1 cellular context compared by ENCODE assay signal in the genomic region with DNA sequence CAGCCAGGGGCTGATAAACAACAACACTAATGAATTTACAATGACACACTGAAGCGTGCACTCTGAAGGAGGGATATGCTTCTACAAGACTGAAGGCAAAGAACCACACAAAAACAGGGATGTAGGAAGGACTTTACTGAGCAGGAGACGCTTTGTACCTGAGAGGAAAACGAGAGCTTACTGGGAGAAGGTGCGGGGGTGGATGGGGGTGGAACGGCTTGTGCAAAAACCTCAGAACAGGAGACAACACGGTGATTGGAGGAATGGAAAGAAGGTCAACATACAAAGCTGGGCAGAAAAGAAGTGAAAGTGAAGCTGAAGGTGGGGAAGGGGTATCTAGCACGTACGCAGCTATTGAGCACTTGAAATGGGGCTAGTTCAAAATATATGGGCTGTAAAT.
TF ChIP-seq lines count a peak whose summit lies in the region.

No MANE protein-coding gene starts in this region.

TF ChIP-seq in H1, 55 proteins besides CTCF, POLR2A, EP300 and RAD21 (continued from another document):
- TF ChIP-seq, protein P1, sequence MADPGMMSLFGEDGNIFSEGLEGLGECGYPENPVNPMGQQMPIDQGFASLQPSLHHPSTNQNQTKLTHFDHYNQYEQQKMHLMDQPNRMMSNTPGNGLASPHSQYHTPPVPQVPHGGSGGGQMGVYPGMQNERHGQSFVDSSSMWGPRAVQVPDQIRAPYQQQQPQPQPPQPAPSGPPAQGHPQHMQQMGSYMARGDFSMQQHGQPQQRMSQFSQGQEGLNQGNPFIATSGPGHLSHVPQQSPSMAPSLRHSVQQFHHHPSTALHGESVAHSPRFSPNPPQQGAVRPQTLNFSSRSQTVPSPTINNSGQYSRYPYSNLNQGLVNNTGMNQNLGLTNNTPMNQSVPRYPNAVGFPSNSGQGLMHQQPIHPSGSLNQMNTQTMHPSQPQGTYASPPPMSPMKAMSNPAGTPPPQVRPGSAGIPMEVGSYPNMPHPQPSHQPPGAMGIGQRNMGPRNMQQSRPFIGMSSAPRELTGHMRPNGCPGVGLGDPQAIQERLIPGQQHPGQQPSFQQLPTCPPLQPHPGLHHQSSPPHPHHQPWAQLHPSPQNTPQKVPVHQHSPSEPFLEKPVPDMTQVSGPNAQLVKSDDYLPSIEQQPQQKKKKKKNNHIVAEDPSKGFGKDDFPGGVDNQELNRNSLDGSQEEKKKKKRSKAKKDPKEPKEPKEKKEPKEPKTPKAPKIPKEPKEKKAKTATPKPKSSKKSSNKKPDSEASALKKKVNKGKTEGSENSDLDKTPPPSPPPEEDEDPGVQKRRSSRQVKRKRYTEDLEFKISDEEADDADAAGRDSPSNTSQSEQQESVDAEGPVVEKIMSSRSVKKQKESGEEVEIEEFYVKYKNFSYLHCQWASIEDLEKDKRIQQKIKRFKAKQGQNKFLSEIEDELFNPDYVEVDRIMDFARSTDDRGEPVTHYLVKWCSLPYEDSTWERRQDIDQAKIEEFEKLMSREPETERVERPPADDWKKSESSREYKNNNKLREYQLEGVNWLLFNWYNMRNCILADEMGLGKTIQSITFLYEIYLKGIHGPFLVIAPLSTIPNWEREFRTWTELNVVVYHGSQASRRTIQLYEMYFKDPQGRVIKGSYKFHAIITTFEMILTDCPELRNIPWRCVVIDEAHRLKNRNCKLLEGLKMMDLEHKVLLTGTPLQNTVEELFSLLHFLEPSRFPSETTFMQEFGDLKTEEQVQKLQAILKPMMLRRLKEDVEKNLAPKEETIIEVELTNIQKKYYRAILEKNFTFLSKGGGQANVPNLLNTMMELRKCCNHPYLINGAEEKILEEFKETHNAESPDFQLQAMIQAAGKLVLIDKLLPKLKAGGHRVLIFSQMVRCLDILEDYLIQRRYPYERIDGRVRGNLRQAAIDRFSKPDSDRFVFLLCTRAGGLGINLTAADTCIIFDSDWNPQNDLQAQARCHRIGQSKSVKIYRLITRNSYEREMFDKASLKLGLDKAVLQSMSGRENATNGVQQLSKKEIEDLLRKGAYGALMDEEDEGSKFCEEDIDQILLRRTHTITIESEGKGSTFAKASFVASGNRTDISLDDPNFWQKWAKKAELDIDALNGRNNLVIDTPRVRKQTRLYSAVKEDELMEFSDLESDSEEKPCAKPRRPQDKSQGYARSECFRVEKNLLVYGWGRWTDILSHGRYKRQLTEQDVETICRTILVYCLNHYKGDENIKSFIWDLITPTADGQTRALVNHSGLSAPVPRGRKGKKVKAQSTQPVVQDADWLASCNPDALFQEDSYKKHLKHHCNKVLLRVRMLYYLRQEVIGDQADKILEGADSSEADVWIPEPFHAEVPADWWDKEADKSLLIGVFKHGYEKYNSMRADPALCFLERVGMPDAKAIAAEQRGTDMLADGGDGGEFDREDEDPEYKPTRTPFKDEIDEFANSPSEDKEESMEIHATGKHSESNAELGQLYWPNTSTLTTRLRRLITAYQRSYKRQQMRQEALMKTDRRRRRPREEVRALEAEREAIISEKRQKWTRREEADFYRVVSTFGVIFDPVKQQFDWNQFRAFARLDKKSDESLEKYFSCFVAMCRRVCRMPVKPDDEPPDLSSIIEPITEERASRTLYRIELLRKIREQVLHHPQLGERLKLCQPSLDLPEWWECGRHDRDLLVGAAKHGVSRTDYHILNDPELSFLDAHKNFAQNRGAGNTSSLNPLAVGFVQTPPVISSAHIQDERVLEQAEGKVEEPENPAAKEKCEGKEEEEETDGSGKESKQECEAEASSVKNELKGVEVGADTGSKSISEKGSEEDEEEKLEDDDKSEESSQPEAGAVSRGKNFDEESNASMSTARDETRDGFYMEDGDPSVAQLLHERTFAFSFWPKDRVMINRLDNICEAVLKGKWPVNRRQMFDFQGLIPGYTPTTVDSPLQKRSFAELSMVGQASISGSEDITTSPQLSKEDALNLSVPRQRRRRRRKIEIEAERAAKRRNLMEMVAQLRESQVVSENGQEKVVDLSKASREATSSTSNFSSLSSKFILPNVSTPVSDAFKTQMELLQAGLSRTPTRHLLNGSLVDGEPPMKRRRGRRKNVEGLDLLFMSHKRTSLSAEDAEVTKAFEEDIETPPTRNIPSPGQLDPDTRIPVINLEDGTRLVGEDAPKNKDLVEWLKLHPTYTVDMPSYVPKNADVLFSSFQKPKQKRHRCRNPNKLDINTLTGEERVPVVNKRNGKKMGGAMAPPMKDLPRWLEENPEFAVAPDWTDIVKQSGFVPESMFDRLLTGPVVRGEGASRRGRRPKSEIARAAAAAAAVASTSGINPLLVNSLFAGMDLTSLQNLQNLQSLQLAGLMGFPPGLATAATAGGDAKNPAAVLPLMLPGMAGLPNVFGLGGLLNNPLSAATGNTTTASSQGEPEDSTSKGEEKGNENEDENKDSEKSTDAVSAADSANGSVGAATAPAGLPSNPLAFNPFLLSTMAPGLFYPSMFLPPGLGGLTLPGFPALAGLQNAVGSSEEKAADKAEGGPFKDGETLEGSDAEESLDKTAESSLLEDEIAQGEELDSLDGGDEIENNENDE (IDR thresholded peaks at IDR 0.05; ENCODE audit: insufficient replicate concordance, low read length), result no peak
- TF ChIP-seq JUN (IDR thresholded peaks at IDR 0.05; ENCODE audit: low read depth, low read length) (no peak), CHD2 (IDR thresholded peaks at IDR 0.05; ENCODE audit: low read length) (no peak), TCF12 (IDR thresholded peaks at IDR 0.05; ENCODE audit: low read depth, low read length) (no peak), SP1 (IDR thresholded peaks at IDR 0.05; ENCODE audit: low read depth, low read length) (no peak), CREB1 (IDR thresholded peaks at IDR 0.05) (no peak), HDAC6 (IDR thresholded peaks at IDR 0.05; ENCODE audit: low read depth, low read length) (no peak), JUND (IDR thresholded peaks at IDR 0.05; ENCODE audit: low read length) (no peak), GABPA (IDR thresholded peaks at IDR 0.05; ENCODE audit: borderline replicate concordance, insufficient read depth, low read length) (no peak), RBBP5 (IDR thresholded peaks at IDR 0.05; ENCODE audit: borderline replicate concordance, low read depth, low read length) (no peak), CHD1 (IDR thresholded peaks at IDR 0.05; ENCODE audit: low read depth, low read length) (no peak), KDM4A (IDR thresholded peaks at IDR 0.05; ENCODE audit: low read depth, low read length, severe bottlenecking) (no peak)
- TF ChIP-seq, protein P2, sequence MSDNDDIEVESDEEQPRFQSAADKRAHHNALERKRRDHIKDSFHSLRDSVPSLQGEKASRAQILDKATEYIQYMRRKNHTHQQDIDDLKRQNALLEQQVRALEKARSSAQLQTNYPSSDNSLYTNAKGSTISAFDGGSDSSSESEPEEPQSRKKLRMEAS (IDR thresholded peaks at IDR 0.05), result no peak
